Comparison of ENCODE assay signal across 15 cellular contexts in the genomic region with DNA sequence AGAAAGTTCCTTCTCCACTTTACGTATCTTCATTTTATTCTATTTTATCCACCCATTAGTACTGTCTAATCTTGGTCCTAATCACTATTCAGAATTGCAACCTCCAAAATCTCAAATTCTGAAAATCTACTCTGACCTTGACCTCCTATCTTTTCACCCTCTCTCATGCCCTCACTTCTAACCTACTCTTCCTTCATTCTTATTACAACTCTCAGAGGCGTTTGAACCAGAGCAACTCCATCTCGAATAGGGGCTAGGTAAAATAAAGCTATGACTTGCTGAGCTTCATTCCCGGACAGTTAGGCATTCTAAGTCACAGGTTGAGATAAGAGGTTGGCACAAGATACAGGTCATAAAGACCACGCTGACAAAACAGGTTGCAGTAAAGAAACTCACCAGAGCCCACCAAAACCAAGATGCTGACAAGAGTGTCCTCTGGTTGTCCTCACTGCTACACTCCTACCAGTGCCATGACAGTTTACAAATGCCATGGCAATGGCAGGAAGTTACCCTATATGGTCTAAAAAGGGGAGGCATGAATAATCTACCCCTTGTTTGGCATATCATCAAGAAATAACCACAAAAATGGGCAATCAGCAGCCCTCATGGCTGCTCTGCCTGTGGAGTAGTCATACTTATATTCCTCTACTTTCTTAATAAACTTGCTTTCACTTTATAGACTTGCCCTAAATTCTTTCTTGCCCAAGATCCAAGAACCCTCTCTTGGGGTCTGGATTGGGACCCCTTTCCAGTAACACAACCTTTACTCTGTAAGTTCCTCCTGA.
DNase-seq lines count a peak whose midpoint lies in the region; ATAC-seq and TF ChIP-seq lines count a peak whose summit lies in the region.
"Had no signal": no experiment of that assay in that cellular context is flagged by ENCODE, and none has a peak within 500 bp of the region (broad histone marks: within the 10 kb centered on the region; RNA-seq: fewer than 3 reads in every experiment).

No MANE protein-coding gene starts in this region.

- peak overlapping the region; percentile 38 to 83 (median 59) for H3K4me2 ChIP-seq in BLaER1 treated with 17β-estradiol and CSF1 and Interleukin-3, amounts not matched to agents 10 nM and 100 nM

- no peaks in the 10 kb centered on the region for H3K9me3 ChIP-seq in BLaER1 treated with 17β-estradiol and CSF1 and Interleukin-3, amounts not matched to agents 10 nM and 100 nM (replicated peaks in 1 of 11)
- H3K9me3 ChIP-seq: vagina had no signal

- no peak for TF ChIP-seq CTCF in astrocyte of the cerebellum (IDR thresholded peaks at IDR 0.05; ENCODE audit: low read depth, low read length, missing control alignments)

- H4K20me1 ChIP-seq in BLaER1 treated with 17β-estradiol and CSF1 and Interleukin-3, amounts not matched to agents 10 nM and 100 nM: peaks cover 8 to 100% (median 40%) of the 10 kb centered on the region in 11 experiments; a peak in 17 of 22 replicates

- H3K4me3 ChIP-seq in BLaER1 treated with 17β-estradiol and CSF1 and Interleukin-3, amounts not matched to agents 10 nM and 100 nM: no peak overlapping the region
- H3K4me3 ChIP-seq in astrocyte of the cerebellum (ENCODE audit: low read depth, low read length): peak overlapping the region; percentile 19
- H3K4me3 ChIP-seq: vagina had no signal

- ATAC-seq in HG03103 (IDR thresholded peaks at IDR 0.05; ENCODE audit: low read depth, unreplicated experiment): peak; percentile 9

- no peaks in the 10 kb centered on the region for H3K27me3 ChIP-seq in BLaER1 treated with 17β-estradiol and CSF1 and Interleukin-3, amounts not matched to agents 10 nM and 100 nM
- H3K27me3 ChIP-seq: vagina had no signal

- in situ Hi-C loops in astrocyte of the cerebellum (cut with HindIII; ENCODE audit: low sequenced_read_pairs): no loop called here

- no peak overlapping the region for H3K9ac ChIP-seq in BLaER1 treated with 17β-estradiol and CSF1 and Interleukin-3, amounts not matched to agents 10 nM and 100 nM

- DNase-seq in astrocyte of the cerebellum (ENCODE audit: low read depth) (no peak), kidney tubule cell (ENCODE audit: low spot score) (peak; percentile 68), NCI-H345 treated with DMSO at 0.1 percent for 48 hours (lab: John Stamatoyannopoulos, UW; ENCODE audit: unreplicated experiment) (no peak), activated gamma-delta T cell (lab: John Stamatoyannopoulos, UW) (no peak), NCI-H2081 (lab: John Stamatoyannopoulos, UW) (no peak)
- DNase-seq in activated CD4-positive, alpha-beta T cell treated with anti-CD3 and anti-CD28 coated beads for 4 hours: no peak
- DNase-seq: activated CD8-positive, alpha-beta memory T cell treated with anti-CD3 and anti-CD28 coated beads, Interleukin-2, amount 50 U/mL, for 4 hours; NCI-H510A treated with DMSO at 0.1 percent for 48 hours; Right ventricle myocardium superior; stimulated activated CD8-positive, alpha-beta memory T cell treated with anti-CD3 and anti-CD28 coated beads, Interleukin-4, amount 100 ng/mL, for 48 hours had no signal

- H3K27ac ChIP-seq in BLaER1 treated with 17β-estradiol and CSF1 and Interleukin-3, amounts not matched to agents 10 nM and 100 nM: peak overlapping the region in 7 of 11 experiments; percentile 5 to 59 (median 24); a peak in 9 of 22 replicates
- H3K27ac ChIP-seq: HL-60, vagina, VCaP had no signal

- H3K36me3 ChIP-seq in BLaER1 treated with 17β-estradiol and CSF1 and Interleukin-3, amounts not matched to agents 10 nM and 100 nM: peaks cover 73 to 93% (median 86%) of the 10 kb centered on the region in 11 experiments
- H3K36me3 ChIP-seq: vagina had no signal

- H3K4me1 ChIP-seq in BLaER1 treated with 17β-estradiol and CSF1 and Interleukin-3, amounts not matched to agents 10 nM and 100 nM: peaks cover 20 to 56% (median 37%) of the 10 kb centered on the region in 10 experiments
- H3K4me1 ChIP-seq: vagina had no signal
